ENCODE assay signal across 8 cellular contexts in genomic region chr11:77878247-77878646, GRCh38. TPM values are rescaled to one million over a fixed set of nuclear protein-coding genes. Genes with fewer than 3 reads are reported as not detected.
DNase-seq lines count a peak whose midpoint lies in the region; ATAC-seq, FAIRE-seq and TF ChIP-seq lines count a peak whose summit lies in the region.
"Not testable (repeated sequence)": the region's sequence is repeated elsewhere in the genome, so short reads cannot be mapped to it uniquely, and the experiment has no call there.

No MANE protein-coding gene starts in this region.

- TF ChIP-seq EP300 in SK-N-SH (IDR thresholded peaks at IDR 0.05; ENCODE audit: borderline replicate concordance in 1 of 2, low read depth in 1 of 2, low read length in 1 of 2): not testable (repeated sequence)

- 0 out of 2 replicates have a peak overlapping the region, but pooled peaks have one; percentile 3 for H2BK20ac ChIP-seq in IMR-90 (ENCODE audit: low read depth, low read length)

- H3K4me2 ChIP-seq in IMR-90 (ENCODE audit: low read depth, low read length); SK-N-SH; keratinocyte (ENCODE audit: control insufficient read depth, extremely low read depth, insufficient read depth, low read depth, low read length): not testable (repeated sequence)

- H4K8ac ChIP-seq in IMR-90 (ENCODE audit: low read depth in 2 of 2, low read length in 2 of 2): not testable (repeated sequence)

- H3K9me2 ChIP-seq in SK-N-SH: not testable (repeated sequence)

- not testable (repeated sequence) for H4K91ac ChIP-seq in IMR-90 (ENCODE audit: insufficient read depth, low read depth, low read length)

- 0 out of 2 replicates have a peak overlapping the region, but pooled peaks have one; percentile 1 for H2BK120ac ChIP-seq in IMR-90 (ENCODE audit: low read depth, low read length)

- not testable (repeated sequence) for H2AFZ ChIP-seq in IMR-90 (replicated peaks; ENCODE audit: low read length, poor library complexity); SK-N-SH (ENCODE audit: low read depth); keratinocyte (ENCODE audit: control insufficient read depth, low read length)

- H3K4ac ChIP-seq in IMR-90 (ENCODE audit: low read depth, low read length): not testable (repeated sequence)

- peak; percentile 68 for FAIRE-seq in keratinocyte (lab: Jason Lieb, UNC)

- not testable (repeated sequence) for H4K5ac ChIP-seq in IMR-90 (ENCODE audit: low read depth, low read length)

- not testable (repeated sequence) for H2BK15ac ChIP-seq in IMR-90 (ENCODE audit: low read depth, low read length)

- not testable (repeated sequence) for TF ChIP-seq CTCF in IMR-90 (conservative IDR thresholded peaks at IDR 0.05; ENCODE audit: low read depth, low read length); SK-N-SH (IDR thresholded peaks at IDR 0.05); cardiac fibroblast (IDR thresholded peaks at IDR 0.05; ENCODE audit: low read depth, low read length); keratinocyte (optimal IDR thresholded peaks at IDR 0.05 in 1 of 3, IDR thresholded peaks at IDR 0.05 in 1 of 3, conservative IDR thresholded peaks at IDR 0.05 in 1 of 3; ENCODE audit: extremely low read depth in 1 of 3, insufficient read depth in 2 of 3, low read length in 3 of 3)

- not testable (repeated sequence) for H3K56ac ChIP-seq in IMR-90 (ENCODE audit: extremely low read depth, insufficient read depth, low read length)

- not testable (repeated sequence) for H3K4me3 ChIP-seq in IMR-90 (ENCODE audit: insufficient read depth, low read depth, low read length); SK-N-SH (ENCODE audit: low read depth in 2 of 2, low read length in 1 of 2); cardiac fibroblast (replicated peaks in 1 of 2; ENCODE audit: low read depth in 2 of 2, low read length in 2 of 2); keratinocyte (ENCODE audit: control insufficient read depth in 2 of 3, extremely low read depth in 1 of 3, insufficient read depth in 2 of 3, low read depth in 1 of 3, low read length in 3 of 3)

- peak overlapping the region; percentile 28 for H2BK5ac ChIP-seq in IMR-90 (ENCODE audit: low read depth, low read length, poor library complexity, severe bottlenecking)

- H3K79me2 ChIP-seq in SK-N-SH (ENCODE audit: insufficient read depth); keratinocyte (ENCODE audit: control insufficient read depth, insufficient read depth, low read length): not testable (repeated sequence)

- TF ChIP-seq POLR2A in IMR-90 (IDR thresholded peaks at IDR 0.05; ENCODE audit: low read depth, low read length): not testable (repeated sequence)

- dilution Hi-C loops in IMR-90 (cut with HindIII; ENCODE audit: low sequenced_read_pairs, unreplicated experiment); keratinocyte (cut with MboI; ENCODE audit: extremely low pct_ligation_motif_present, low sequenced_read_pairs): not testable (repeated sequence)

- TF ChIP-seq RAD21 in IMR-90 (IDR thresholded peaks at IDR 0.05; ENCODE audit: low read length); SK-N-SH (IDR thresholded peaks at IDR 0.05; ENCODE audit: low read length): not testable (repeated sequence)

- CTCF ChIA-PET in IMR-90 (lab: Yijun Ruan, JAX): interaction anchor here (0.6 kb wide), 2 partner anchors 147 to 541 kb away, joined by 3 to 5 read pairs; no protein-coding TSS in a partner anchor
- CTCF ChIA-PET in SK-N-SH (lab: Yijun Ruan, JAX): not testable (repeated sequence)

- not testable (repeated sequence) for H3K27ac ChIP-seq in IMR-90 (ENCODE audit: insufficient read depth, low read length); keratinocyte (ENCODE audit: control insufficient read depth, insufficient read depth, low read length)
- peak overlapping the region; percentile 47; a peak in 2 of 4 replicates for H3K27ac ChIP-seq in SK-N-SH (ENCODE audit: low read depth in 2 of 2, low read length in 1 of 2)

- ATAC-seq in IMR-90 (ENCODE audit: low read depth) (peak; percentile 87), sciatic nerve (peak; percentile 58)

- H3K9ac ChIP-seq in IMR-90 (ENCODE audit: low read depth, low read length); SK-N-SH; keratinocyte (ENCODE audit: control insufficient read depth, extremely low read depth, insufficient read depth, low read length): not testable (repeated sequence)

- in situ Hi-C loops in ACHN (cut with HindIII; ENCODE audit: low pct_ligation_motif_present, low pct_unique_long_range_greater_than_20kb, low sequenced_read_pairs); IMR-90 (cut with MboI; ENCODE audit: low sequenced_read_pairs): not testable (repeated sequence)

- POLR2A ChIA-PET in IMR-90 (lab: Charles Lee; ENCODE audit: unreplicated experiment): interaction anchor here (0.6 kb wide), 1 partner anchor 8 kb away, joined by 3 read pairs; no protein-coding TSS in a partner anchor
- POLR2A ChIA-PET in SK-N-SH (lab: Yijun Ruan, JAX): not testable (repeated sequence)

- H3K79me1 ChIP-seq in IMR-90 (ENCODE audit: low read depth in 1 of 2, low read length in 2 of 2): peaks cover 0 to 13% of the 10 kb centered on the region in 2 experiments; a peak in 3 of 4 replicates

- no CpG with 5 or more reads among the region's 4 CpGs for WGBS in IMR-90 (ENCODE audit: extremely low coverage in 2 of 2, insufficient read length in 1 of 2), 2 experiments
- 29% methylated on average over 4 of the region's 4 CpGs for WGBS in SK-N-SH (ENCODE audit: low lambda C conversion rate)

- not testable (repeated sequence) for H3F3A ChIP-seq in SK-N-SH (replicated peaks; ENCODE audit: insufficient read depth)

- not testable (repeated sequence) for H3K18ac ChIP-seq in IMR-90 (ENCODE audit: low read depth, low read length)

- peaks cover 24% of the 10 kb centered on the region for H3K9me1 ChIP-seq in IMR-90 (ENCODE audit: insufficient read depth, low read length)
- not testable (repeated sequence) for H3K9me1 ChIP-seq in keratinocyte (ENCODE audit: control insufficient read depth, extremely low read depth, insufficient read depth, low read length)

- not testable (repeated sequence) for H3K4me1 ChIP-seq in IMR-90 (ENCODE audit: control insufficient read depth, insufficient read depth, low read length); SK-N-SH (ENCODE audit: control insufficient read depth in 1 of 2, insufficient read depth in 2 of 2, low read depth in 1 of 2, low read length in 1 of 2); keratinocyte (ENCODE audit: control insufficient read depth, extremely low read depth, insufficient read depth, low read length)

- not testable (repeated sequence) for H3K9me3 ChIP-seq in IMR-90 (ENCODE audit: control insufficient read depth, insufficient read depth, low read length); SK-N-SH; keratinocyte (ENCODE audit: control insufficient read depth, low read depth, low read length)

- peak; percentile 61 for DNase-seq in ACHN
- peak; percentile 88 for DNase-seq in EL
- DNase-seq in IMR-90: peak; percentile 91
- DNase-seq in SK-N-SH; sciatic nerve (ENCODE audit: low spot score): not testable (repeated sequence)
- peak; percentile 88 to 90 for DNase-seq in cardiac fibroblast (ENCODE audit: low read depth in 2 of 2)
- DNase-seq in fibroblast of the conjunctiva (ENCODE audit: low read depth): peak; percentile 85
- DNase-seq in keratinocyte (ENCODE audit: low read depth, low spot score): peak; percentile 32

- not testable (repeated sequence) for H2AK9ac ChIP-seq in IMR-90 (replicated peaks; ENCODE audit: low read depth, low read length, poor library complexity)

- not testable (repeated sequence) for BruUV-seq in IMR-90 (replicated peaks; lab: Mats Ljungman, UMichigan)

- H2AK5ac ChIP-seq in IMR-90 (ENCODE audit: low read depth, low read length): not testable (repeated sequence)

- not testable (repeated sequence) for H4K20me1 ChIP-seq in IMR-90 (ENCODE audit: insufficient read depth, low read length); SK-N-SH (ENCODE audit: insufficient read depth); keratinocyte (ENCODE audit: control insufficient read depth, extremely low read depth, insufficient read depth, low read length)

- not testable (repeated sequence) for H3K23ac ChIP-seq in IMR-90 (ENCODE audit: low read depth, low read length)

- not testable (repeated sequence) for H3K27me3 ChIP-seq in IMR-90 (ENCODE audit: control insufficient read depth, insufficient read depth, low read length); SK-N-SH (ENCODE audit: insufficient read depth); keratinocyte (ENCODE audit: control insufficient read depth, extremely low read depth, insufficient read depth, low read length)

- intact Hi-C loops in IMR-90 (cut with micrococcal nuclease); sciatic nerve (cut with DNase I): not testable (repeated sequence)

- H3K36me3 ChIP-seq in IMR-90 (ENCODE audit: control insufficient read depth, insufficient read depth, low read length) (peaks cover 24% of the 10 kb centered on the region), SK-N-SH (replicated peaks in 1 of 2; ENCODE audit: control insufficient read depth in 1 of 2, insufficient read depth in 2 of 2, low read length in 1 of 2) (peaks cover 27 to 53% of the 10 kb centered on the region in 2 experiments)
- H3K36me3 ChIP-seq in keratinocyte (ENCODE audit: control insufficient read depth in 2 of 2, extremely low read depth in 1 of 2, insufficient read depth in 2 of 2, low read length in 2 of 2): not testable (repeated sequence)

- H3K14ac ChIP-seq in IMR-90 (replicated peaks; ENCODE audit: low read depth, low read length): peak overlapping the region; percentile 2; the same call in 1 of the 2 replicates

RNA-seq across cellular contexts. Expression of gene AAMDC, which starts 57.3 kb away (rescaled TPM):
- total RNA-seq in IMR-90 (2012; rRNA removed) (15.8 and 49.7 TPM in 2 replicates), sciatic nerve (28.4 TPM)
- polyA plus RNA-seq in IMR-90 (2012; rRNA removed) (47.6 and 51.2 TPM in 2 replicates), SK-N-SH (2012; rRNA removed) (54.2 and 66.6 TPM in 2 replicates), keratinocyte (15.8 to 22.4 TPM (median 22.0 TPM) in 3 replicates)
- 20.9 and 28.0 TPM in 2 replicates for polyA plus RNA-seq in IMR-90 (2012; cell fraction: cytosol; rRNA removed)
- polyA plus RNA-seq in IMR-90 (2012; cell fraction: nucleus; rRNA removed; ENCODE audit: low replicate concordance): 3.7 and 17.0 TPM in 2 replicates
- 89.0 and 113 TPM in 2 replicates for polyA plus RNA-seq in SK-N-SH (2012; cell fraction: cytosol; rRNA removed)
- 15.0 and 18.6 TPM in 2 replicates for polyA plus RNA-seq in SK-N-SH (2012; cell fraction: nucleus; rRNA removed)
- polyA plus RNA-seq in keratinocyte (2011; ENCODE audit: low read depth): 7.9 TPM
- 21.7 and 24.8 TPM in 2 replicates for polyA plus RNA-seq in keratinocyte (2011; cell fraction: cytosol; rRNA removed)
- polyA plus RNA-seq in keratinocyte (2011; cell fraction: nucleus; rRNA removed): 9.4 and 11.9 TPM in 2 replicates
- 11.1 and 42.1 TPM in 2 replicates for polyA plus RNA-seq in keratinocyte (2012; ENCODE audit: low replicate concordance)
- 2.4 to 9.8 TPM (median 4.7 TPM) in 3 replicates for polyA minus RNA-seq in keratinocyte
- polyA minus RNA-seq in keratinocyte (2011; cell fraction: cytosol; rRNA and poly(A)+ RNA removed): 4.4 TPM
- polyA minus RNA-seq in keratinocyte (2011; cell fraction: nucleus; rRNA and poly(A)+ RNA removed): 5.3 and 5.4 TPM in 2 replicates

RNA-seq across cellular contexts. Expression of gene RSF1, which starts 57.7 kb away (rescaled TPM):
- total RNA-seq in IMR-90 (2012; rRNA removed) (18.5 and 26.7 TPM in 2 replicates), sciatic nerve (104 TPM)
- polyA plus RNA-seq in IMR-90 (2012; rRNA removed) (13.9 and 19.1 TPM in 2 replicates), SK-N-SH (2012; rRNA removed) (8.4 and 8.9 TPM in 2 replicates), keratinocyte (8.8 to 20.9 TPM (median 17.5 TPM) in 3 replicates)
- polyA plus RNA-seq in IMR-90 (2012; cell fraction: cytosol; rRNA removed): 1.9 and 3.8 TPM in 2 replicates
- 1.3 and 13.3 TPM in 2 replicates for polyA plus RNA-seq in IMR-90 (2012; cell fraction: nucleus; rRNA removed; ENCODE audit: low replicate concordance)
- polyA plus RNA-seq in SK-N-SH (2012; cell fraction: cytosol; rRNA removed): 10.6 and 18.9 TPM in 2 replicates
- 13.0 and 14.0 TPM in 2 replicates for polyA plus RNA-seq in SK-N-SH (2012; cell fraction: nucleus; rRNA removed)
- polyA plus RNA-seq in keratinocyte (2011; ENCODE audit: low read depth): 193 TPM
- 15.4 and 17.7 TPM in 2 replicates for polyA plus RNA-seq in keratinocyte (2011; cell fraction: cytosol; rRNA removed)
- polyA plus RNA-seq in keratinocyte (2011; cell fraction: nucleus; rRNA removed): 39.5 and 51.3 TPM in 2 replicates
- polyA plus RNA-seq in keratinocyte (2012; ENCODE audit: low replicate concordance): 31.1 and 40.9 TPM in 2 replicates
- 5.1 to 17.9 TPM (median 10.9 TPM) in 3 replicates for polyA minus RNA-seq in keratinocyte
- 20.5 TPM for polyA minus RNA-seq in keratinocyte (2011; cell fraction: cytosol; rRNA and poly(A)+ RNA removed)
- 13.3 and 39.8 TPM in 2 replicates for polyA minus RNA-seq in keratinocyte (2011; cell fraction: nucleus; rRNA and poly(A)+ RNA removed)
